7 cellular contexts compared by ENCODE assay signal in genomic region chr4:38860788-38861424, GRCh38. TPM values are rescaled to one million over a fixed set of nuclear protein-coding genes. Genes with fewer than 3 reads are reported as not detected.
DNase-seq lines count a peak whose midpoint lies in the region; TF ChIP-seq lines count a peak whose summit lies in the region.

No MANE protein-coding gene starts in this region.

- H3K79me2 ChIP-seq in fibroblast of lung (ENCODE audit: control insufficient read depth, insufficient read depth, low read length), result no peaks in the 10 kb centered on the region

- H3K27ac ChIP-seq in fibroblast of lung (ENCODE audit: insufficient read depth, low read length), result no peak overlapping the region

- H3K27me3 ChIP-seq in GM06990 (replicated peaks; ENCODE audit: control insufficient read depth, insufficient read depth, low read length) (no peaks in the 10 kb centered on the region), fibroblast of lung (ENCODE audit: control insufficient read depth, insufficient read depth, low read length) (no peaks in the 10 kb centered on the region)

- H2AFZ ChIP-seq in fibroblast of lung (ENCODE audit: low read length), result no peak overlapping the region

- peaks cover 11% of the 10 kb centered on the region for H3K4me1 ChIP-seq in fibroblast of lung (ENCODE audit: control insufficient read depth, extremely low read depth, insufficient read depth, low read length)

- H3K4me3 ChIP-seq in GM06990 (replicated peaks; ENCODE audit: low read depth, low read length) (no peak overlapping the region), fibroblast of lung (replicated peaks in 1 of 4; ENCODE audit: control extremely low read depth in 1 of 4, insufficient read depth in 1 of 4, low read depth in 3 of 4, low read length in 4 of 4) (no peak overlapping the region)

- H4K20me1 ChIP-seq in fibroblast of lung (ENCODE audit: control insufficient read depth, extremely low read depth, insufficient read depth, low read length), result no peaks in the 10 kb centered on the region

- H3K9ac ChIP-seq in fibroblast of lung (ENCODE audit: insufficient read depth, low read length), result no peak overlapping the region

- H3K4me2 ChIP-seq in fibroblast of lung (ENCODE audit: extremely low read depth, insufficient read depth, low read length), result no peak overlapping the region

- no peaks in the 10 kb centered on the region for H3K9me3 ChIP-seq in fibroblast of lung (ENCODE audit: control insufficient read depth, insufficient read depth, low read depth, low read length)

- TF ChIP-seq CTCF in GM06990 (IDR thresholded peaks at IDR 0.05; ENCODE audit: insufficient read depth, low read length, poor library complexity, severe bottlenecking), result peak; percentile 88
- peak; percentile 62 to 74 for TF ChIP-seq CTCF in fibroblast of lung (conservative IDR thresholded peaks at IDR 0.05 in 1 of 2, IDR thresholded peaks at IDR 0.05 in 1 of 2; ENCODE audit: low read depth in 1 of 2, low read length in 2 of 2)

- H3K36me3 ChIP-seq in GM06990 (ENCODE audit: control insufficient read depth, insufficient read depth, low read length) (no peaks in the 10 kb centered on the region), fibroblast of lung (ENCODE audit: control insufficient read depth, insufficient read depth, low read length) (no peaks in the 10 kb centered on the region)

- DNase-seq in GM06990 (ENCODE audit: extremely low read depth, insufficient read length), result peak; percentile 21
- peak; percentile 67 for DNase-seq in H4 (ENCODE audit: low spot score)
- peak; percentile 45 for DNase-seq in NCI-H510A treated with DMSO at 0.1 percent for 48 hours (lab: John Stamatoyannopoulos, UW)
- DNase-seq in activated CD8-positive, alpha-beta memory T cell treated with anti-CD3 and anti-CD28 coated beads, Interleukin-2, amount 50 U/mL, for 24 hours (ENCODE audit: extremely low read depth), result peak; percentile 18
- peak in 1 of 2 donors; percentile 33 for DNase-seq in fibroblast of lung (ENCODE audit: low read depth in 2 of 2)
- peak; percentile 45 for DNase-seq in stimulated activated CD4-positive, alpha-beta T cell treated with anti-CD3 and anti-CD28 coated beads, Interleukin-12 subunit alpha, Interleukin-12 subunit beta, amount 100 ng/mL, for 4 hours
- no peak for DNase-seq in NCI-H524 treated with DMSO at 0.1 percent for 48 hours (lab: John Stamatoyannopoulos, UW)

RNA-seq across cellular contexts. Expression of gene TLR6, which starts 4.3 kb away (rescaled TPM):
- 9.9 and 15.8 TPM in 2 replicates for total RNA-seq in H4 (2014; rRNA removed; shearing (Covaris generic))
- total RNA-seq in fibroblast of lung, result 1.0 and 2.3 TPM in 2 replicates
- polyA plus RNA-seq in fibroblast of lung, result 1.9 and 2.3 TPM in 2 replicates
- 0.91 and 1.0 TPM in 2 replicates for polyA plus RNA-seq in fibroblast of lung (2012)
- 1.3 TPM in 1 of 2 replicates, not detected in the other for polyA minus RNA-seq in fibroblast of lung (ENCODE audit: low replicate concordance)

RNA-seq across cellular contexts. Expression of gene FAM114A1, which starts 6.7 kb away (rescaled TPM):
- total RNA-seq in H4 (2014; rRNA removed; shearing (Covaris generic)), result 89.3 and 118 TPM in 2 replicates
- total RNA-seq in fibroblast of lung, result 270 and 296 TPM in 2 replicates
- 272 and 402 TPM in 2 replicates for polyA plus RNA-seq in fibroblast of lung
- polyA plus RNA-seq in fibroblast of lung (2012), result 154 and 275 TPM in 2 replicates
- 238 and 250 TPM in 2 replicates for polyA minus RNA-seq in fibroblast of lung (ENCODE audit: low replicate concordance)

RNA-seq across cellular contexts. Expression of gene TLR1, which starts 56.3 kb away (rescaled TPM):
- total RNA-seq in H4 (2014; rRNA removed; shearing (Covaris generic)), result 0.84 and 4.2 TPM in 2 replicates
- 1.3 and 1.7 TPM in 2 replicates for total RNA-seq in fibroblast of lung
- polyA plus RNA-seq in fibroblast of lung, result 0.41 and 0.77 TPM in 2 replicates
- polyA plus RNA-seq in fibroblast of lung (2012), result 0.24 and 0.37 TPM in 2 replicates
- not detected in 2 replicates for polyA minus RNA-seq in fibroblast of lung (ENCODE audit: low replicate concordance)
